16 cellular contexts compared by ENCODE assay signal in the genomic region with DNA sequence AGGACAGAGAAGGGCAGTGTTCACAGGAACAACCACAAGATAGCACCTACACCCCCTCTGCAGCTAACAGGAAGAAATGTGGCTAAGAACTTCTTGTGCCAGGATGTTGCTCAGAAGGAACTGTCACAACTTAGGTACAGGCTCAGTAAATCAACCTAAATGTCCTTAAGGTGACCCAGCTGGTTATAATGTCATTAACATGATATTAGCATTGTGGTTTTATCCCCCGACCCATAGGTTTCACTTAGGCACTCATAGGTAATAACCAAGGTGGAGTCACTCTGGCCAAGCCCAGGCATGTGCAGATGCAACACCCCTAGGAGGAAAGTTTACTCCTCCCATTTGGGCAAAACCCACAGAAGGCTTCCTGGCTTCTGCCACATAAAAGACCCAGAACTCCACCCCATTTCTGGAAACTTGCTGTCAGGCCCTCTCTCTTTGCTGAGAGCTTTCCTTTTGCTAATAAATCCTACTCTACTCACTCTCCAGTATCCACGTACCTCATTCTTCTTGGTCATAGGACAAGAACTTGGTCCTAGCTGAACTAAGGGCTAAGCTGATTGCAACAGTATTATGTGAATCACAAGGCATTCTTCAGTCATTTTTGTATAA.
DNase-seq lines count a peak whose midpoint lies in the region; ATAC-seq and TF ChIP-seq lines count a peak whose summit lies in the region.
"Had no signal": no experiment of that assay in that cellular context is flagged by ENCODE, and none has a peak within 500 bp of the region (broad histone marks: within the 10 kb centered on the region; RNA-seq: fewer than 3 reads in every experiment).

No MANE protein-coding gene starts in this region.

- no peaks in the 10 kb centered on the region for H3K9me3 ChIP-seq in CD8-positive, alpha-beta T cell (ENCODE audit: low read length)
- H3K9me3 ChIP-seq in mesenchymal stem cell (ENCODE audit: control insufficient read depth, low read length), result peaks cover 29% of the 10 kb centered on the region
- H3K9me3 ChIP-seq in vagina, result no peaks in the 10 kb centered on the region
- H3K9me3 ChIP-seq: SJSA1, thoracic aorta had no signal

- H2BK120ac ChIP-seq in mesenchymal stem cell (ENCODE audit: low read depth, low read length), result no peak overlapping the region

- ATAC-seq in CD8-positive, alpha-beta T cell, result peak; percentile 56
- peak; percentile 56 for ATAC-seq in HG02981 (IDR thresholded peaks at IDR 0.05; ENCODE audit: unreplicated experiment)
- no peak for ATAC-seq in HG03432 (IDR thresholded peaks at IDR 0.05; ENCODE audit: unreplicated experiment)
- ATAC-seq in HG02798 (IDR thresholded peaks at IDR 0.05; ENCODE audit: poor library complexity, unreplicated experiment), result no peak

- H3K36me3 Mint-ChIP-seq in CD8-positive, alpha-beta T cell, result no peaks in the 10 kb centered on the region
- H3K36me3 Mint-ChIP-seq: CD4-positive, CD25-positive, alpha-beta regulatory T cell had no signal

- peak overlapping the region; percentile 76 for H3K27ac Mint-ChIP-seq in CD8-positive, alpha-beta T cell
- H3K27ac Mint-ChIP-seq: CD4-positive, CD25-positive, alpha-beta regulatory T cell; endodermal cell had no signal

- intact Hi-C loops in CD8-positive, alpha-beta T cell (cut with DNase I, micrococcal nuclease), result no loop called here
- intact Hi-C loops in vagina (cut with DNase I), result no loop called here

- H3K27ac ChIP-seq in CD8-positive, alpha-beta T cell (ENCODE audit: low read depth, low read length), result no peak overlapping the region
- H3K27ac ChIP-seq in mesenchymal stem cell (ENCODE audit: low read length, poor library complexity, severe bottlenecking) (no peak overlapping the region), vagina (no peak overlapping the region)
- H3K27ac ChIP-seq: heart right ventricle, SJSA1, thoracic aorta had no signal

- no peak for TF ChIP-seq CTCF in CD8-positive, alpha-beta T cell (IDR thresholded peaks at IDR 0.05)
- TF ChIP-seq CTCF in vagina (IDR thresholded peaks at IDR 0.05), result no peak

- no peak overlapping the region for H2AFZ ChIP-seq in mesenchymal stem cell (ENCODE audit: low read depth, low read length)

- H3K4ac ChIP-seq in mesenchymal stem cell (ENCODE audit: low read depth in 1 of 2, low read length in 2 of 2), result no peak overlapping the region

- CTCF ChIA-PET in CD8-positive, alpha-beta T cell (lab: Charles Lee), result no interaction called here

- no peak overlapping the region for H3K23ac ChIP-seq in mesenchymal stem cell (ENCODE audit: low read length in 2 of 2)

- H3K36me3 ChIP-seq in CD8-positive, alpha-beta T cell (ENCODE audit: insufficient read depth, low read length), result no peaks in the 10 kb centered on the region
- no peaks in the 10 kb centered on the region for H3K36me3 ChIP-seq in mesenchymal stem cell (ENCODE audit: control insufficient read depth in 1 of 2, insufficient read depth in 2 of 2, low read depth in 1 of 2, low read length in 2 of 2)
- H3K36me3 ChIP-seq in vagina, result no peaks in the 10 kb centered on the region
- H3K36me3 ChIP-seq: heart right ventricle, SJSA1, thoracic aorta had no signal

- POLR2A ChIA-PET in CD8-positive, alpha-beta T cell (lab: Charles Lee), result no interaction called here

- no peak overlapping the region for H2BK15ac ChIP-seq in mesenchymal stem cell (ENCODE audit: low read depth, poor library complexity, severe bottlenecking)

- peak in 5 of 7 experiments; percentile 11 to 57 (median 17) for DNase-seq in CD8-positive, alpha-beta T cell
- peak; percentile 15 for DNase-seq in activated T-helper 1 cell treated with Interleukin-2 at 50 U/mL for 16 hours (ENCODE audit: low read depth)
- peak; percentile 60 for DNase-seq in mesenchymal stem cell
- no peak for DNase-seq in pons (ENCODE audit: low spot score)
- DNase-seq in vagina (ENCODE audit: extremely low spot score in 2 of 2), result no peak
- DNase-seq: activated CD4-positive, CD25-positive, alpha-beta regulatory T cell; CD4-positive, CD25-positive, alpha-beta regulatory T cell; endodermal cell; heart right ventricle; NCI-H146; posterior cingulate gyrus had no signal

- H4K91ac ChIP-seq in mesenchymal stem cell (ENCODE audit: low read length), result no peak overlapping the region

- H3K79me1 ChIP-seq in mesenchymal stem cell (replicated peaks; ENCODE audit: low read length, poor library complexity, severe bottlenecking), result no peaks in the 10 kb centered on the region

- no peak overlapping the region for H2BK12ac ChIP-seq in mesenchymal stem cell (ENCODE audit: low read length in 2 of 2)

- no peak overlapping the region for H4K8ac ChIP-seq in mesenchymal stem cell (ENCODE audit: low read length)

- no peak overlapping the region for H2AK5ac ChIP-seq in mesenchymal stem cell (ENCODE audit: low read length, severe bottlenecking)

- H3K18ac ChIP-seq in mesenchymal stem cell (ENCODE audit: low read depth in 1 of 2, low read length in 2 of 2), result peak overlapping the region in 1 of 2 experiments; percentile 55

- TF ChIP-seq POLR2A in vagina (IDR thresholded peaks at IDR 0.05), result no peak

- 87% methylated on average over 1 of the region's 2 CpGs for WGBS in mesenchymal stem cell

- no peaks in the 10 kb centered on the region for H3K27me3 ChIP-seq in CD8-positive, alpha-beta T cell (ENCODE audit: insufficient read depth, low read length)
- no peaks in the 10 kb centered on the region for H3K27me3 ChIP-seq in mesenchymal stem cell (ENCODE audit: control insufficient read depth in 1 of 2, insufficient read depth in 1 of 2, low read length in 2 of 2)
- no peaks in the 10 kb centered on the region for H3K27me3 ChIP-seq in vagina
- H3K27me3 ChIP-seq: heart right ventricle, SJSA1 had no signal

- peaks cover 22% of the 10 kb centered on the region for H3K4me1 ChIP-seq in CD8-positive, alpha-beta T cell (ENCODE audit: insufficient read depth, low read length)
- H3K4me1 ChIP-seq in mesenchymal stem cell (ENCODE audit: control insufficient read depth, insufficient read depth, low read depth, low read length), result no peaks in the 10 kb centered on the region
- no peaks in the 10 kb centered on the region for H3K4me1 ChIP-seq in vagina
- H3K4me1 ChIP-seq: heart right ventricle, SJSA1 had no signal

- H3K27me3 Mint-ChIP-seq in CD8-positive, alpha-beta T cell (ENCODE audit: low read depth), result no peaks in the 10 kb centered on the region
- H3K27me3 Mint-ChIP-seq: CD4-positive, CD25-positive, alpha-beta regulatory T cell had no signal

- peak overlapping the region; percentile 32 for H3K4me3 ChIP-seq in CD8-positive, alpha-beta T cell (ENCODE audit: low read depth, low read length)
- no peak overlapping the region for H3K4me3 ChIP-seq in mesenchymal stem cell (ENCODE audit: insufficient read depth in 1 of 2, low read depth in 1 of 2, low read length in 2 of 2)
- H3K4me3 ChIP-seq in vagina, result no peak overlapping the region
- H3K4me3 ChIP-seq: heart right ventricle, SJSA1, thoracic aorta had no signal

- H3K14ac ChIP-seq in mesenchymal stem cell (ENCODE audit: low read length in 2 of 2), result no peak overlapping the region

- H3K9me3 Mint-ChIP-seq in CD8-positive, alpha-beta T cell, result peaks cover 10% of the 10 kb centered on the region

- H3K4me1 Mint-ChIP-seq in CD8-positive, alpha-beta T cell (ENCODE audit: low read depth), result peaks cover 17% of the 10 kb centered on the region
- H3K4me1 Mint-ChIP-seq: endodermal cell had no signal

- H2BK5ac ChIP-seq in mesenchymal stem cell (ENCODE audit: low read depth, low read length, poor library complexity, severe bottlenecking), result no peak overlapping the region

- no peak overlapping the region for H3K4me2 ChIP-seq in mesenchymal stem cell (ENCODE audit: low read length, poor library complexity, severe bottlenecking)

- H3K4me3 Mint-ChIP-seq in CD8-positive, alpha-beta T cell, result peak overlapping the region; percentile 63
- H3K4me3 Mint-ChIP-seq: endodermal cell had no signal

- no peak overlapping the region for H3K9ac ChIP-seq in mesenchymal stem cell (ENCODE audit: low read length)

Comparison
In these comparisons a context has a peak if more than half of its experiments do, and no peak if none do; other contexts are left out.
1. ATAC-seq: peak in CD8-positive, alpha-beta T cell (single experiment) and HG02981 (single experiment); none in HG03432 (single experiment) and HG02798 (single experiment).
2. DNase-seq: peak in CD8-positive, alpha-beta T cell (5 of 7), activated T-helper 1 cell treated with Interleukin-2 at 50 U/mL for 16 hours (single experiment) and mesenchymal stem cell (single experiment); none in pons (single experiment) and vagina (0 of 2).